11 cellular contexts compared by ENCODE assay signal in genomic region chr1:54218883-54219687, GRCh38. TPM values are rescaled to one million over a fixed set of nuclear protein-coding genes. Genes with fewer than 3 reads are reported as not detected.
DNase-seq lines count a peak whose midpoint lies in the region; ATAC-seq, FAIRE-seq and TF ChIP-seq lines count a peak whose summit lies in the region.
"Had no signal": no experiment of that assay in that cellular context is flagged by ENCODE, and none has a peak within 500 bp of the region (broad histone marks: within the 10 kb centered on the region; RNA-seq: fewer than 3 reads in every experiment).

No MANE protein-coding gene starts in this region.

- H3K4me3 ChIP-seq in heart right ventricle: no peak overlapping the region
- no peak overlapping the region for H3K4me3 ChIP-seq in muscle layer of duodenum (ENCODE audit: low read depth in 1 of 2, low read length in 2 of 2)
- no peak overlapping the region for H3K4me3 ChIP-seq in upper lobe of right lung

- H3K4me1 ChIP-seq in heart right ventricle: peaks cover 6 to 39% (median 28%) of the 10 kb centered on the region in 9 donors
- peaks cover 0 to 22% of the 10 kb centered on the region in 2 donors for H3K4me1 ChIP-seq in muscle layer of duodenum (ENCODE audit: control insufficient read depth in 1 of 2, insufficient read depth in 2 of 2, low read length in 2 of 2)
- H3K4me1 ChIP-seq in upper lobe of right lung: peaks cover 21% of the 10 kb centered on the region
- H3K4me1 ChIP-seq: Caco-2 had no signal

- H3K27me3 ChIP-seq in heart right ventricle: no peaks in the 10 kb centered on the region
- no peaks in the 10 kb centered on the region for H3K27me3 ChIP-seq in muscle layer of duodenum (ENCODE audit: low read depth, low read length)
- H3K27me3 ChIP-seq in upper lobe of right lung: no peaks in the 10 kb centered on the region

- intact Hi-C loops in heart right ventricle (cut with DNase I) (loop anchor here in 2 of 10 donors (5.0 to 10.0 kb wide), 3 partner anchors 53 to 266 kb away; partner anchors contain the start of gene SSBP3 (in 1 of the 2)), left cardiac atrium (cut with DNase I) (no loop called here), upper lobe of right lung (cut with DNase I) (no loop called here)

- H3K27ac ChIP-seq in heart right ventricle (peak overlapping the region in 9 of 10 donors; percentile 9 to 71 (median 59)), muscle layer of duodenum (ENCODE audit: low read length) (peak overlapping the region; percentile 18), upper lobe of right lung (peak overlapping the region; percentile 78)

- H3K36me3 ChIP-seq in heart right ventricle: peaks cover 0 to 59% (median 46%) of the 10 kb centered on the region in 9 donors
- H3K36me3 ChIP-seq in muscle layer of duodenum (ENCODE audit: control insufficient read depth in 1 of 2, insufficient read depth in 2 of 2, low read length in 2 of 2): peaks cover 38 to 45% of the 10 kb centered on the region in 2 donors
- H3K36me3 ChIP-seq in upper lobe of right lung: peaks cover 47% of the 10 kb centered on the region

- FAIRE-seq in HTR-8/SVneo (lab: Jason Lieb, UNC): no peak

- no peak for DNase-seq in heart right ventricle
- no peak for DNase-seq in left cardiac atrium
- DNase-seq in dermis blood vessel endothelial cell: peak; percentile 23
- no peak for DNase-seq in upper lobe of right lung
- DNase-seq in HTR-8/SVneo (ENCODE audit: insufficient read length, low spot score): no peak
- no peak for DNase-seq in mesenteric fat pad (ENCODE audit: low spot score)
- DNase-seq in NCI-H345 (lab: John Stamatoyannopoulos, UW): no peak
- DNase-seq: Caco-2; effector CD8-positive, alpha-beta T cell; Kasumi-1 had no signal

- no peaks in the 10 kb centered on the region for H3K9me3 ChIP-seq in heart right ventricle
- no peaks in the 10 kb centered on the region for H3K9me3 ChIP-seq in muscle layer of duodenum (ENCODE audit: control insufficient read depth in 1 of 2, low read length in 2 of 2)
- no peaks in the 10 kb centered on the region for H3K9me3 ChIP-seq in upper lobe of right lung
- H3K9me3 ChIP-seq: Caco-2 had no signal

- TF ChIP-seq CTCF in heart right ventricle (IDR thresholded peaks at IDR 0.05) (peak in 2 of 9 donors; percentile 19 to 26), upper lobe of right lung (IDR thresholded peaks at IDR 0.05) (no peak)

- 63 to 72% methylated on average over 11 of the region's 11 CpGs for WGBS in heart right ventricle, 2 donors

- peak in 4 of 8 donors; percentile 9 to 23 (median 16) for ATAC-seq in heart right ventricle
- ATAC-seq in left cardiac atrium: no peak
- ATAC-seq in upper lobe of right lung: no peak

RNA-seq across cellular contexts. Expression of gene MRPL37, which starts 19.1 kb away (rescaled TPM):
- total RNA-seq in heart right ventricle: 10 to 100 TPM; 82.2 to 97.4 (median 90.2) TPM
- 10 to 100 TPM; 33.0 to 75.2 TPM for polyA plus RNA-seq in heart right ventricle
- total RNA-seq in left cardiac atrium: 10 to 100 TPM; 54.7 to 64.2 TPM
- 47.5 and 61.2 TPM in 2 replicates for total RNA-seq in dermis blood vessel endothelial cell
- 41.9 TPM for total RNA-seq in upper lobe of right lung
- 54.2 TPM for total RNA-seq in mesenteric fat pad

RNA-seq across cellular contexts. Expression of gene CYB5RL, which starts 19.3 kb away (rescaled TPM):
- 1 to 10 TPM; 3.2 to 8.3 (median 5.8) TPM for total RNA-seq in heart right ventricle
- polyA plus RNA-seq in heart right ventricle: 1 to 10 TPM in 1 of 2 donors, under 1 TPM in 1; 0.99 to 2.5 TPM
- total RNA-seq in left cardiac atrium: 1 to 10 TPM; 4.4 to 7.2 TPM
- total RNA-seq in dermis blood vessel endothelial cell: 4.8 and 5.8 TPM in 2 replicates
- 8.8 TPM for total RNA-seq in upper lobe of right lung
- total RNA-seq in mesenteric fat pad: 5.2 TPM

Comparison
In these comparisons a context has a peak if more than half of its experiments do, and no peak if none do; other contexts are left out.
1. H3K27ac ChIP-seq: peak in every context shown above with its lines; median percentile 78 in upper lobe of right lung; 59 in heart right ventricle; 18 in muscle layer of duodenum.